In genomic region chr16:87458424-87458915, GRCh38 we compare ENCODE assay signal across 17 cellular contexts. TPM values are rescaled to one million over a fixed set of nuclear protein-coding genes. Genes with fewer than 3 reads are reported as not detected.
DNase-seq lines count a peak whose midpoint lies in the region; ATAC-seq, FAIRE-seq and TF ChIP-seq lines count a peak whose summit lies in the region.
"Had no signal": no experiment of that assay in that cellular context is flagged by ENCODE, and none has a peak within 500 bp of the region (broad histone marks: within the 10 kb centered on the region; RNA-seq: fewer than 3 reads in every experiment).

No MANE protein-coding gene starts in this region.

- H3K27ac ChIP-seq in HCT116 (ENCODE audit: low read depth, low read length) (0 out of 2 replicates have a peak overlapping the region, but pooled peaks have one; percentile 9), keratinocyte (ENCODE audit: control insufficient read depth, insufficient read depth, low read length) (peak overlapping the region; percentile 28)
- H3K27ac ChIP-seq: testis had no signal

- CTCF ChIA-PET in HCT116 (lab: Charles Lee), result interaction anchor here (1.1 kb wide), 1 partner anchor 52 kb away, joined by 3 read pairs; no protein-coding TSS in a partner anchor

- H4K20me1 ChIP-seq in HCT116 (ENCODE audit: insufficient read depth), result peaks cover 28% of the 10 kb centered on the region; the same call in 1 of the 2 replicates
- no peaks in the 10 kb centered on the region for H4K20me1 ChIP-seq in keratinocyte (ENCODE audit: control insufficient read depth, extremely low read depth, insufficient read depth, low read length)

- H3K9me3 Mint-ChIP-seq in stimulated activated naive B cell treated with anti-CD40 and anti-IgM and Interleukin-4, amounts not matched to agents 10 μg/mL and 1 μg/mL and 100 μg/mL, for 72 hours, result no peaks in the 10 kb centered on the region
- H3K9me3 Mint-ChIP-seq in effector memory CD8-positive, alpha-beta T cell, result no peaks in the 10 kb centered on the region
- H3K9me3 Mint-ChIP-seq: activated CD4-positive, alpha-beta T cell treated with anti-CD3 and anti-CD28 coated beads, Interleukin-2, amount 10 ng/mL, durations not matched to agents 7 days and 5 days; CD8-positive, alpha-beta memory T cell; dendritic cell treated with granulocyte-macrophage colony-stimulating factor and Interleukin-4, amounts not matched to agents 40 ng/mL and 50 ng/mL, for 4 days had no signal

- TF ChIP-seq CTCF in HCT116 (IDR thresholded peaks at IDR 0.05 in 2 of 3, conservative IDR thresholded peaks at IDR 0.05 in 1 of 3; ENCODE audit: borderline replicate concordance in 1 of 3, insufficient read depth in 1 of 3, low read depth in 2 of 3, low read length in 2 of 3) (no peak), keratinocyte (optimal IDR thresholded peaks at IDR 0.05 in 1 of 3, IDR thresholded peaks at IDR 0.05 in 1 of 3, conservative IDR thresholded peaks at IDR 0.05 in 1 of 3; ENCODE audit: extremely low read depth in 1 of 3, insufficient read depth in 2 of 3, low read length in 3 of 3) (no peak)

- H3K9ac ChIP-seq in HCT116 (ENCODE audit: low read length), result peak overlapping the region; percentile 8; the same call in 1 of the 2 replicates
- peak overlapping the region; percentile 5 for H3K9ac ChIP-seq in keratinocyte (ENCODE audit: control insufficient read depth, extremely low read depth, insufficient read depth, low read length)
- H3K9ac ChIP-seq: parathyroid adenoma had no signal

- no peaks in the 10 kb centered on the region for H3K9me2 ChIP-seq in HCT116 (ENCODE audit: insufficient read depth)

- H3K36me3 Mint-ChIP-seq in stimulated activated naive B cell treated with anti-CD40 and anti-IgM and Interleukin-4, amounts not matched to agents 10 μg/mL and 1 μg/mL and 100 μg/mL, for 72 hours, result peaks cover 0 to 5% of the 10 kb centered on the region in 2 donors
- peaks cover 18% of the 10 kb centered on the region for H3K36me3 Mint-ChIP-seq in effector memory CD8-positive, alpha-beta T cell (ENCODE audit: insufficient read depth)

- H3K79me2 ChIP-seq in HCT116 (ENCODE audit: insufficient read depth, low read length) (peaks cover 14% of the 10 kb centered on the region), keratinocyte (ENCODE audit: control insufficient read depth, insufficient read depth, low read length) (peaks cover 3% of the 10 kb centered on the region)

- DNase-seq in HCT116 (ENCODE audit: low read depth, low spot score) (no peak), SK-N-DZ (ENCODE audit: low spot score) (peak; percentile 35), keratinocyte (ENCODE audit: low read depth, low spot score) (no peak), DMS53 treated with DMSO at 0.1 percent for 48 hours (lab: John Stamatoyannopoulos, UW; ENCODE audit: unreplicated experiment) (no peak), amygdala (lab: John Stamatoyannopoulos, UW) (no peak)
- no peak for DNase-seq in stimulated activated naive B cell treated with anti-CD40 and anti-IgM and Interleukin-4, amounts not matched to agents 10 μg/mL and 1 μg/mL and 100 μg/mL, for 72 hours
- DNase-seq in effector memory CD8-positive, alpha-beta T cell, result no peak
- DNase-seq: activated CD4-positive, alpha-beta T cell treated with anti-CD3 and anti-CD28 coated beads, Interleukin-2, amount 10 ng/mL, durations not matched to agents 7 days and 5 days; CD8-positive, alpha-beta memory T cell; GDM1; NCI-H2107; NCI-H748 treated with DMSO at 0.1 percent for 48 hours; stimulated activated CD4-positive, alpha-beta T cell treated with anti-CD3 and anti-CD28 coated beads, Interleukin-12 subunit alpha, Interleukin-12 subunit beta, amount 100 ng/mL, for 4 hours; T-helper 9 cell; testis had no signal

- no TSS peak for BruUV-seq in HCT116 (replicated peaks; lab: Mats Ljungman, UMichigan)

- no peak for TF ChIP-seq RAD21 in HCT116 (IDR thresholded peaks at IDR 0.05; ENCODE audit: low read depth)

- no peaks in the 10 kb centered on the region for H3K27me3 Mint-ChIP-seq in stimulated activated naive B cell treated with anti-CD40 and anti-IgM and Interleukin-4, amounts not matched to agents 10 μg/mL and 1 μg/mL and 100 μg/mL, for 72 hours
- H3K27me3 Mint-ChIP-seq in effector memory CD8-positive, alpha-beta T cell, result no peaks in the 10 kb centered on the region
- H3K27me3 Mint-ChIP-seq: activated CD4-positive, alpha-beta T cell treated with anti-CD3 and anti-CD28 coated beads, Interleukin-2, amount 10 ng/mL, durations not matched to agents 7 days and 5 days; CD8-positive, alpha-beta memory T cell; dendritic cell treated with granulocyte-macrophage colony-stimulating factor and Interleukin-4, amounts not matched to agents 40 ng/mL and 50 ng/mL, for 4 days had no signal

- intact Hi-C loops in HCT116 (cut with micrococcal nuclease), result loop anchor here (5.0 kb wide), 1 partner anchor 51 kb away; no protein-coding TSS in a partner anchor

- POLR2A ChIA-PET in HCT116 (lab: Charles Lee), result no interaction called here

- no peaks in the 10 kb centered on the region for H3K9me3 ChIP-seq in HCT116 (ENCODE audit: control insufficient read depth in 1 of 2, insufficient read depth in 1 of 2, low read depth in 1 of 2, low read length in 2 of 2)
- H3K9me3 ChIP-seq in keratinocyte (ENCODE audit: control insufficient read depth, low read depth, low read length), result no peaks in the 10 kb centered on the region
- H3K9me3 ChIP-seq: testis had no signal

- FAIRE-seq in keratinocyte (lab: Jason Lieb, UNC), result no peak

- dilution Hi-C loops in keratinocyte (cut with MboI; ENCODE audit: extremely low pct_ligation_motif_present, low sequenced_read_pairs), result no loop called here

- no peak for TF ChIP-seq POLR2A in HCT116 (IDR thresholded peaks at IDR 0.05; ENCODE audit: borderline replicate concordance, extremely low read depth, insufficient read depth, insufficient read length)

- peak overlapping the region; percentile 56 for H3K4me2 ChIP-seq in HCT116 (ENCODE audit: low read length)
- H3K4me2 ChIP-seq in keratinocyte (ENCODE audit: control insufficient read depth, extremely low read depth, insufficient read depth, low read depth, low read length), result no peak overlapping the region

- H3K4me1 Mint-ChIP-seq in stimulated activated naive B cell treated with anti-CD40 and anti-IgM and Interleukin-4, amounts not matched to agents 10 μg/mL and 1 μg/mL and 100 μg/mL, for 72 hours, result peaks cover 6 to 16% of the 10 kb centered on the region in 2 donors
- H3K4me1 Mint-ChIP-seq in effector memory CD8-positive, alpha-beta T cell (ENCODE audit: low read depth in 2 of 2), result peaks cover 12 to 14% of the 10 kb centered on the region in 2 donors

- H3K27ac Mint-ChIP-seq in stimulated activated naive B cell treated with anti-CD40 and anti-IgM and Interleukin-4, amounts not matched to agents 10 μg/mL and 1 μg/mL and 100 μg/mL, for 72 hours, result peak overlapping the region; percentile 6
- peak overlapping the region in 1 of 2 donors; percentile 84 for H3K27ac Mint-ChIP-seq in effector memory CD8-positive, alpha-beta T cell
- H3K27ac Mint-ChIP-seq: activated CD4-positive, alpha-beta T cell treated with anti-CD3 and anti-CD28 coated beads, Interleukin-2, amount 10 ng/mL, durations not matched to agents 7 days and 5 days; dendritic cell treated with granulocyte-macrophage colony-stimulating factor and Interleukin-4, amounts not matched to agents 40 ng/mL and 50 ng/mL, for 4 days had no signal

- H3K4me3 Mint-ChIP-seq in stimulated activated naive B cell treated with anti-CD40 and anti-IgM and Interleukin-4, amounts not matched to agents 10 μg/mL and 1 μg/mL and 100 μg/mL, for 72 hours, result no peak overlapping the region
- peak overlapping the region in 1 of 2 donors; percentile 26 for H3K4me3 Mint-ChIP-seq in effector memory CD8-positive, alpha-beta T cell
- H3K4me3 Mint-ChIP-seq: activated CD4-positive, alpha-beta T cell treated with anti-CD3 and anti-CD28 coated beads, Interleukin-2, amount 10 ng/mL, durations not matched to agents 7 days and 5 days; dendritic cell treated with granulocyte-macrophage colony-stimulating factor and Interleukin-4, amounts not matched to agents 40 ng/mL and 50 ng/mL, for 4 days had no signal

- ATAC-seq in HCT116, result no peak
- ATAC-seq in stimulated activated naive B cell treated with anti-CD40 and anti-IgM and Interleukin-4, amounts not matched to agents 10 μg/mL and 1 μg/mL and 100 μg/mL, for 72 hours (replicated peaks), result no peak
- ATAC-seq in effector memory CD8-positive, alpha-beta T cell (replicated peaks), result no peak

- H3K4me3 ChIP-seq in HCT116 (replicated peaks in 1 of 2; ENCODE audit: low read depth in 1 of 2, low read length in 2 of 2) (no peak overlapping the region), keratinocyte (ENCODE audit: control insufficient read depth in 2 of 3, extremely low read depth in 1 of 3, insufficient read depth in 2 of 3, low read depth in 1 of 3, low read length in 3 of 3) (no peak overlapping the region)
- H3K4me3 ChIP-seq: testis had no signal

- H3K4me1 ChIP-seq in HCT116 (ENCODE audit: control insufficient read depth in 1 of 2, insufficient read depth in 2 of 2, low read length in 2 of 2), result peaks cover 36 to 42% of the 10 kb centered on the region in 2 experiments
- H3K4me1 ChIP-seq in keratinocyte (ENCODE audit: control insufficient read depth, extremely low read depth, insufficient read depth, low read length), result peaks cover 22% of the 10 kb centered on the region

- RAD21 ChIA-PET in HCT116 (lab: Charles Lee; ENCODE audit: low non-redundant PET in 1 of 2, low total read pairs in 2 of 2, uncharacterized antibody in 2 of 2, unreplicated experiment in 2 of 2), result interaction anchor here in 1 of 2 experiments (0.5 kb wide), 1 partner anchor 35 kb away, joined by 3 read pairs; no protein-coding TSS in a partner anchor

- H3K36me3 ChIP-seq in HCT116 (ENCODE audit: control insufficient read depth in 1 of 2, insufficient read depth in 2 of 2, low read length in 2 of 2), result peaks cover 6 to 10% of the 10 kb centered on the region in 2 experiments; a peak in 3 of 4 replicates
- H3K36me3 ChIP-seq in keratinocyte (ENCODE audit: control insufficient read depth in 2 of 2, extremely low read depth in 1 of 2, insufficient read depth in 2 of 2, low read length in 2 of 2), result peaks cover 8 to 11% of the 10 kb centered on the region in 2 experiments

- H3K9me1 ChIP-seq in keratinocyte (ENCODE audit: control insufficient read depth, extremely low read depth, insufficient read depth, low read length), result no peaks in the 10 kb centered on the region

- no peak overlapping the region for H2AFZ ChIP-seq in HCT116 (ENCODE audit: low read depth, low read length, poor library complexity, severe bottlenecking)
- H2AFZ ChIP-seq in keratinocyte (ENCODE audit: control insufficient read depth, low read length), result no peak overlapping the region
- H2AFZ ChIP-seq: parathyroid adenoma had no signal

- H3K27me3 ChIP-seq in HCT116 (ENCODE audit: insufficient read depth, low read length) (no peaks in the 10 kb centered on the region), keratinocyte (ENCODE audit: control insufficient read depth, extremely low read depth, insufficient read depth, low read length) (no peaks in the 10 kb centered on the region)
- H3K27me3 ChIP-seq: testis had no signal

RNA-seq across cellular contexts. Expression of gene ZCCHC14, which starts 34.4 kb away (rescaled TPM):
- total RNA-seq in HCT116 (2021; ENCODE audit: unreplicated experiment), result 37.8 TPM
- polyA plus RNA-seq in HCT116 (2012), result 19.6 and 21.5 TPM in 2 replicates
- 14.0 and 14.6 TPM in 2 replicates for polyA plus RNA-seq in SK-N-DZ (2014; cell fraction: cytosol; rRNA removed)
- 21.2 and 55.0 TPM in 2 replicates for polyA plus RNA-seq in SK-N-DZ (2014; cell fraction: nucleus; rRNA removed)
- 2.8 to 3.9 TPM (median 3.6 TPM) in 3 replicates for polyA plus RNA-seq in keratinocyte
- polyA plus RNA-seq in keratinocyte (2011; ENCODE audit: low read depth), result 2.7 TPM
- 3.0 and 3.5 TPM in 2 replicates for polyA plus RNA-seq in keratinocyte (2011; cell fraction: cytosol; rRNA removed)
- polyA plus RNA-seq in keratinocyte (2011; cell fraction: nucleus; rRNA removed), result 16.7 and 17.6 TPM in 2 replicates
- polyA plus RNA-seq in keratinocyte (2012; ENCODE audit: low replicate concordance), result 6.0 and 7.4 TPM in 2 replicates
- 4.8 to 11.9 TPM (median 5.9 TPM) in 3 replicates for polyA minus RNA-seq in keratinocyte
- 8.2 TPM for polyA minus RNA-seq in keratinocyte (2011; cell fraction: cytosol; rRNA and poly(A)+ RNA removed)
- polyA minus RNA-seq in keratinocyte (2011; cell fraction: nucleus; rRNA and poly(A)+ RNA removed), result 10.7 and 15.2 TPM in 2 replicates
